Comparison of ENCODE assay signal across 16 cellular contexts in genomic region chr1:167453156-167453555, GRCh38.
DNase-seq lines count a peak whose midpoint lies in the region; ATAC-seq and TF ChIP-seq lines count a peak whose summit lies in the region.
"Had no signal": no experiment of that assay in that cellular context is flagged by ENCODE, and none has a peak within 500 bp of the region (broad histone marks: within the 10 kb centered on the region; RNA-seq: fewer than 3 reads in every experiment).

No MANE protein-coding gene starts in this region.

- CTCF ChIA-PET in HEK293 (lab: Yijun Ruan, JAX): interaction anchor here (0.7 to 1.9 kb wide), 4 partner anchors 12 to 387 kb away, joined by 3 to 7 read pairs (median 4); no protein-coding TSS in a partner anchor

- no peaks in the 10 kb centered on the region for H3K9me3 Mint-ChIP-seq in activated T-helper 2 cell treated with anti-CD3 and anti-CD28 coated beads, Interferon-gamma antibody, Interleukin-2, Interleukin-4, amounts not matched to agents 10 μg/mL and 5 μg/mL and 100 μg/mL, durations not matched to agents 14 hours and 24 hours and 36 hours
- H3K9me3 Mint-ChIP-seq in natural killer cell: no peaks in the 10 kb centered on the region

- H3K4me3 ChIP-seq in HEK293 (ENCODE audit: low read depth, low read length) (no peak overlapping the region), lower lobe of right lung (no peak overlapping the region)
- H3K4me3 ChIP-seq: heart right ventricle, right atrium auricular region, SJSA1 had no signal

- H3K36me3 ChIP-seq in HEK293 (ENCODE audit: control insufficient read depth in 2 of 2, insufficient read depth in 1 of 2, low read length in 2 of 2) (no peaks in the 10 kb centered on the region), lower lobe of right lung (no peaks in the 10 kb centered on the region)
- H3K36me3 ChIP-seq: heart right ventricle, neutrophil, right atrium auricular region, SJSA1 had no signal

- H3K4me3 Mint-ChIP-seq in activated T-helper 2 cell treated with anti-CD3 and anti-CD28 coated beads, Interferon-gamma antibody, Interleukin-2, Interleukin-4, amounts not matched to agents 10 μg/mL and 5 μg/mL and 100 μg/mL, durations not matched to agents 14 hours and 24 hours and 36 hours (ENCODE audit: low read depth): peak overlapping the region; percentile 45
- peak overlapping the region; percentile 91 for H3K4me3 Mint-ChIP-seq in natural killer cell

- POLR2A ChIA-PET in HEK293 (lab: Yijun Ruan, JAX): interaction anchor here (3.1 kb wide), 1 partner anchor 233 kb away, joined by 16 read pairs; the partner anchor contains the start of gene POU2F1

- DNase-seq in SHP77 (lab: John Stamatoyannopoulos, UW) (peak; percentile 10 to 15), SHP77 treated with DMSO at 0.1 percent for 48 hours (lab: John Stamatoyannopoulos, UW) (no peak), natural killer cell (no peak), medulla oblongata (ENCODE audit: extremely low spot score) (no peak), lower lobe of right lung (no peak)
- no peak for DNase-seq in activated T-helper 2 cell treated with anti-CD3 and anti-CD28 coated beads, Interferon-gamma antibody, Interleukin-2, Interleukin-4, amounts not matched to agents 10 μg/mL and 5 μg/mL and 100 μg/mL, durations not matched to agents 14 hours and 24 hours and 36 hours (ENCODE audit: low spot score)
- DNase-seq: COR-L47, heart right ventricle, mesenchymal stem cell, NCI-H446, substantia nigra had no signal

- no peaks in the 10 kb centered on the region for H3K4me1 ChIP-seq in HEK293 (ENCODE audit: control insufficient read depth, insufficient read depth, low read length)
- H3K4me1 ChIP-seq in lower lobe of right lung: peaks cover 12% of the 10 kb centered on the region
- H3K4me1 ChIP-seq: right atrium auricular region had no signal

- no peak for TF ChIP-seq CTCF in HEK293 (tag by site-specific recombination; IDR thresholded peaks at IDR 0.05)
- no peak for TF ChIP-seq CTCF in natural killer cell (IDR thresholded peaks at IDR 0.05)
- TF ChIP-seq CTCF in lower lobe of right lung (IDR thresholded peaks at IDR 0.05): no peak

- H3K36me3 Mint-ChIP-seq in activated T-helper 2 cell treated with anti-CD3 and anti-CD28 coated beads, Interferon-gamma antibody, Interleukin-2, Interleukin-4, amounts not matched to agents 10 μg/mL and 5 μg/mL and 100 μg/mL, durations not matched to agents 14 hours and 24 hours and 36 hours (ENCODE audit: low read depth): peaks cover 48% of the 10 kb centered on the region
- H3K36me3 Mint-ChIP-seq in natural killer cell: no peaks in the 10 kb centered on the region

- H3K9me3 ChIP-seq in HEK293 (ENCODE audit: control insufficient read depth, insufficient read depth, low read depth, low read length) (no peaks in the 10 kb centered on the region), lower lobe of right lung (no peaks in the 10 kb centered on the region)
- H3K9me3 ChIP-seq: heart right ventricle, neutrophil, right atrium auricular region, SJSA1 had no signal

- H3K27me3 ChIP-seq in lower lobe of right lung (ENCODE audit: low read depth): no peaks in the 10 kb centered on the region
- H3K27me3 ChIP-seq: right atrium auricular region, SJSA1 had no signal

- H3K27ac Mint-ChIP-seq in activated T-helper 2 cell treated with anti-CD3 and anti-CD28 coated beads, Interferon-gamma antibody, Interleukin-2, Interleukin-4, amounts not matched to agents 10 μg/mL and 5 μg/mL and 100 μg/mL, durations not matched to agents 14 hours and 24 hours and 36 hours: peak overlapping the region; percentile 14
- H3K27ac Mint-ChIP-seq in natural killer cell: peak overlapping the region; percentile 91 to 100

- no peak for ATAC-seq in natural killer cell
- no peak for ATAC-seq in GM18858 (IDR thresholded peaks at IDR 0.05; ENCODE audit: unreplicated experiment)
- no peak for ATAC-seq in lower lobe of right lung
- ATAC-seq: heart right ventricle had no signal

- intact Hi-C loops in activated T-helper 2 cell treated with anti-CD3 and anti-CD28 coated beads, Interferon-gamma antibody, Interleukin-2, Interleukin-4, amounts not matched to agents 10 μg/mL and 5 μg/mL and 100 μg/mL, durations not matched to agents 14 hours and 24 hours and 36 hours (cut with micrococcal nuclease): no loop called here
- intact Hi-C loops in natural killer cell (cut with micrococcal nuclease): no loop called here
- intact Hi-C loops in lower lobe of right lung (cut with DNase I): no loop called here

- H3K27me3 Mint-ChIP-seq in activated T-helper 2 cell treated with anti-CD3 and anti-CD28 coated beads, Interferon-gamma antibody, Interleukin-2, Interleukin-4, amounts not matched to agents 10 μg/mL and 5 μg/mL and 100 μg/mL, durations not matched to agents 14 hours and 24 hours and 36 hours (ENCODE audit: low read depth): no peaks in the 10 kb centered on the region
- no peaks in the 10 kb centered on the region for H3K27me3 Mint-ChIP-seq in natural killer cell (ENCODE audit: low read depth in 2 of 2)

- H3K4me1 Mint-ChIP-seq in activated T-helper 2 cell treated with anti-CD3 and anti-CD28 coated beads, Interferon-gamma antibody, Interleukin-2, Interleukin-4, amounts not matched to agents 10 μg/mL and 5 μg/mL and 100 μg/mL, durations not matched to agents 14 hours and 24 hours and 36 hours (ENCODE audit: low read depth): peaks cover 57% of the 10 kb centered on the region
- peaks cover 74 to 81% of the 10 kb centered on the region in 2 donors for H3K4me1 Mint-ChIP-seq in natural killer cell

- H3K27ac ChIP-seq in HEK293 (ENCODE audit: extremely low read depth, low read depth, low read length): no peak overlapping the region
- no peak overlapping the region for H3K27ac ChIP-seq in lower lobe of right lung
- H3K27ac ChIP-seq: heart right ventricle, neutrophil, right atrium auricular region, SJSA1 had no signal

TF ChIP-seq in HEK293, 187 proteins besides CTCF, POLR2A, EP300 and RAD21:
- TF ChIP-seq TCF7L2 (IDR thresholded peaks at IDR 0.05; ENCODE audit: borderline replicate concordance, low read depth, low read length): peak; percentile 62; the same call in 1 of the 2 replicates
- no peak for TF ChIP-seq ZNF571 (tag by site-specific recombination; IDR thresholded peaks at IDR 0.05)

Comparison
In these comparisons a context has a peak if more than half of its experiments do, and no peak if none do; other contexts are left out.
1. DNase-seq: peak in SHP77 (2 of 2); none in SHP77 treated with DMSO at 0.1 percent for 48 hours (single experiment), activated T-helper 2 cell treated with anti-CD3 and anti-CD28 coated beads, Interferon-gamma antibody, Interleukin-2, Interleukin-4, amounts not matched to agents 10 μg/mL and 5 μg/mL and 100 μg/mL, durations not matched to agents 14 hours and 24 hours and 36 hours (single experiment), natural killer cell (single experiment), medulla oblongata (single experiment) and lower lobe of right lung (single experiment).